Comparison of ENCODE assay signal across 20 cellular contexts in genomic region chr11:31443802-31444201, GRCh38.
A peak's percentile ranks its signal among the peaks of the same experiment; 100 is the strongest.
DNase-seq lines count a peak whose midpoint lies in the region; ATAC-seq, FAIRE-seq and TF ChIP-seq lines count a peak whose summit lies in the region.
"Had no signal": no experiment of that assay in that cellular context is flagged by ENCODE, and none has a peak within 500 bp of the region (broad histone marks: within the 10 kb centered on the region; RNA-seq: fewer than 3 reads in every experiment).

No MANE protein-coding gene starts in this region.

- no peak overlapping the region for H2AFZ ChIP-seq in neural progenitor cell (replicated peaks)

- intact Hi-C loops in testis (cut with DNase I; ENCODE audit: low total_unique reads) = no loop called here

- H3K36me3 Mint-ChIP-seq in endodermal cell (ENCODE audit: low read depth) (peaks cover 8% of the 10 kb centered on the region), neural progenitor cell (peaks cover 27% of the 10 kb centered on the region)

- H3K4me3 Mint-ChIP-seq in endodermal cell (no peak overlapping the region), neural progenitor cell (no peak overlapping the region)
- H3K4me3 Mint-ChIP-seq: CD4-positive, CD25-positive, alpha-beta regulatory T cell had no signal

- H3K9ac ChIP-seq in endodermal cell (ENCODE audit: extremely low read depth, low read length, poor library complexity, severe bottlenecking) = no peak overlapping the region
- no peak overlapping the region for H3K9ac ChIP-seq in neural progenitor cell

- 61% methylated on average over 3 of the region's 3 CpGs; no CpG with 5 or more reads in 1 of the 2 experiments for WGBS in endodermal cell (ENCODE audit: insufficient coverage in 1 of 2, insufficient read length in 1 of 2), 2 experiments
- WGBS in testis, 2 donors = 92 to 95% methylated on average over 3 of the region's 3 CpGs

- FAIRE-seq in GM19239 (lab: Jason Lieb, UNC) = no peak
- FAIRE-seq: GM12878, RCC 7860 had no signal

- no peak overlapping the region for H3K4me3 ChIP-seq in endodermal cell (ENCODE audit: low read length)
- H3K4me3 ChIP-seq in neural progenitor cell = no peak overlapping the region
- no peak overlapping the region for H3K4me3 ChIP-seq in testis
- H3K4me3 ChIP-seq: GM12878, SJCRH30 had no signal

- H4K20me1 ChIP-seq in neural progenitor cell (ENCODE audit: low read depth) = no peaks in the 10 kb centered on the region

- TF ChIP-seq CTCF in endodermal cell (conservative IDR thresholded peaks at IDR 0.05) (no peak), neural progenitor cell (IDR thresholded peaks at IDR 0.05) (no peak), testis (IDR thresholded peaks at IDR 0.05) (no peak)

- DNase-seq in NCI-H69 (lab: John Stamatoyannopoulos, UW) (peak; percentile 68), endodermal cell (peak; percentile 41), neural progenitor cell (ENCODE audit: low spot score) (peak; percentile 60), A172 (ENCODE audit: low spot score) (no peak), GM19239 (ENCODE audit: insufficient read length, low spot score) (no peak), testis (no peak)
- DNase-seq: CD4-positive, CD25-positive, alpha-beta regulatory T cell; DND-41; GOT3; KBM-7; MM.1S; NCI-H187 treated with DMSO at 0.1 percent for 48 hours; NCI-H526; OCI-M1; T-helper 1 cell had no signal

- TF ChIP-seq POLR2A in testis (IDR thresholded peaks at IDR 0.05) = no peak

- H3K9me3 Mint-ChIP-seq in endodermal cell (no peaks in the 10 kb centered on the region), neural progenitor cell (peaks cover 6% of the 10 kb centered on the region)

- H3K27me3 ChIP-seq in endodermal cell (ENCODE audit: control insufficient read depth, insufficient read depth, low read length, poor library complexity, severe bottlenecking) (no peaks in the 10 kb centered on the region), neural progenitor cell (no peaks in the 10 kb centered on the region), testis (no peaks in the 10 kb centered on the region)
- H3K27me3 ChIP-seq: SJCRH30 had no signal

- peak overlapping the region; percentile 68 for H3K4me2 ChIP-seq in neural progenitor cell

- H3K4me1 ChIP-seq in endodermal cell (ENCODE audit: control insufficient read depth, insufficient read depth, low read length) = peaks cover 5% of the 10 kb centered on the region
- peaks cover 65% of the 10 kb centered on the region for H3K4me1 ChIP-seq in neural progenitor cell
- H3K4me1 ChIP-seq in testis = no peaks in the 10 kb centered on the region

- peaks cover 43% of the 10 kb centered on the region for H3K79me2 ChIP-seq in neural progenitor cell (ENCODE audit: low read depth)

- peaks cover 57% of the 10 kb centered on the region for H3F3A ChIP-seq in neural progenitor cell (ENCODE audit: low read depth)

- H3K27ac ChIP-seq in endodermal cell (ENCODE audit: low read depth, low read length) (no peak overlapping the region), neural progenitor cell (peak overlapping the region; percentile 93), testis (no peak overlapping the region)
- H3K27ac ChIP-seq: SJCRH30 had no signal

- H3K27ac Mint-ChIP-seq in endodermal cell = no peak overlapping the region
- no peak overlapping the region for H3K27ac Mint-ChIP-seq in neural progenitor cell
- H3K27ac Mint-ChIP-seq: CD4-positive, CD25-positive, alpha-beta regulatory T cell had no signal

- peak; percentile 47 for ATAC-seq in GM21619 (IDR thresholded peaks at IDR 0.05; ENCODE audit: unreplicated experiment)
- ATAC-seq: GM12878, HCT116 had no signal

- H3K36me3 ChIP-seq in endodermal cell (ENCODE audit: control insufficient read depth, insufficient read depth, low read length) = peaks cover 9% of the 10 kb centered on the region
- no peaks in the 10 kb centered on the region for H3K36me3 ChIP-seq in neural progenitor cell
- H3K36me3 ChIP-seq in testis (ENCODE audit: low read depth, missing control alignments) = no peaks in the 10 kb centered on the region
- H3K36me3 ChIP-seq: SJCRH30 had no signal

- H3K4me1 Mint-ChIP-seq in endodermal cell = peaks cover 22% of the 10 kb centered on the region
- peaks cover 2% of the 10 kb centered on the region for H3K4me1 Mint-ChIP-seq in neural progenitor cell

- H3K27me3 Mint-ChIP-seq in endodermal cell (ENCODE audit: insufficient read depth) (no peaks in the 10 kb centered on the region), neural progenitor cell (ENCODE audit: insufficient read depth, low read depth) (peaks cover 2% of the 10 kb centered on the region)
- H3K27me3 Mint-ChIP-seq: CD4-positive, CD25-positive, alpha-beta regulatory T cell had no signal

- H3K9me3 ChIP-seq in endodermal cell (ENCODE audit: control insufficient read depth, low read length) (no peaks in the 10 kb centered on the region), neural progenitor cell (ENCODE audit: low read depth) (no peaks in the 10 kb centered on the region), testis (no peaks in the 10 kb centered on the region)
- H3K9me3 ChIP-seq: SJCRH30 had no signal

Comparison
In these comparisons a context has a peak if more than half of its experiments do, and no peak if none do; other contexts are left out.
1. DNase-seq: peak in NCI-H69 (single experiment), endodermal cell (single experiment) and neural progenitor cell (single experiment); none in A172 (single experiment), GM19239 (single experiment) and testis (single experiment).